26 cellular contexts compared by ENCODE assay signal in the genomic region with DNA sequence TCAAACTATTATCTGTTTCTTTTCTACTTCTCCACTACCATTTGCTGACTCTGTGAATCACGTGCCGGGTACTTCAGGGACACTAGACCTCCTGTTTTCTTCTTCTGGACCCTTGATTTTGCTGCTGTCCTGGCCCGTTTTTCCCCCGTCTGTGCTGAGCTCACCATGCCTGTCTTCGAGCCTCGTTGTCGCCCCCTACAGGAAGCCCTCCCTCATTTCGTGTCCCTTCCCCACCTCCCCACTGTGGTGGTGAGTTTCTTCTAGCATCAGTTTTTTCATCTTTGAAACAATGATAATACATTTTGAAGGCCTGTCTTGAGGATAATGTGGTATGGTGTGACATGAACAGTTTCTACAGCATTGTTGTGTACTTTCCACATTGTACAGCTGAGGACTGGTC. TPM values are rescaled to one million over a fixed set of nuclear protein-coding genes. Genes with fewer than 3 reads are reported as not detected.
DNase-seq lines count a peak whose midpoint lies in the region; ATAC-seq and TF ChIP-seq lines count a peak whose summit lies in the region.
"Had no signal": no experiment of that assay in that cellular context is flagged by ENCODE, and none has a peak within 500 bp of the region (broad histone marks: within the 10 kb centered on the region; RNA-seq: fewer than 3 reads in every experiment).

No MANE protein-coding gene starts in this region.

- ATAC-seq in GM19023 (IDR thresholded peaks at IDR 0.05; ENCODE audit: unreplicated experiment) (no peak), HG03139 (IDR thresholded peaks at IDR 0.05; ENCODE audit: unreplicated experiment) (no peak)
- ATAC-seq: right lobe of liver; stimulated activated naive CD8-positive, alpha-beta T cell treated with anti-CD3 and anti-CD28 coated beads, Interleukin-15, Interleukin-2, amounts not matched to agents 100 U/mL and 50 U/mL, for 24 hours had no signal

- H3K4me1 Mint-ChIP-seq in HFFc6 (ENCODE audit: low read depth) = no peaks in the 10 kb centered on the region
- H3K4me1 Mint-ChIP-seq: activated naive CD8-positive, alpha-beta T cell treated with anti-CD3 and anti-CD28 coated beads, Interleukin-2, amount 10 ng/mL, durations not matched to agents 7 days and 5 days had no signal

- no peak overlapping the region for H3K4me3 Mint-ChIP-seq in HFFc6
- H3K4me3 Mint-ChIP-seq: activated naive CD8-positive, alpha-beta T cell treated with anti-CD3 and anti-CD28 coated beads, Interleukin-2, amount 10 ng/mL, durations not matched to agents 7 days and 5 days; activated T-helper 1 cell treated with anti-CD3 and anti-CD28 coated beads, Interleukin-12 subunit alpha, Interleukin-12 subunit beta, Interleukin-2, Interleukin-4 antibody, amounts not matched to agents 30 ng/mL and 10 ng/mL and 1 ng/mL, durations not matched to agents 14 hours and 24 hours and 36 hours had no signal

- H3K27ac Mint-ChIP-seq in HFFc6 = no peak overlapping the region
- H3K27ac Mint-ChIP-seq: activated naive CD8-positive, alpha-beta T cell treated with anti-CD3 and anti-CD28 coated beads, Interleukin-2, amount 10 ng/mL, durations not matched to agents 7 days and 5 days; activated T-helper 1 cell treated with anti-CD3 and anti-CD28 coated beads, Interleukin-12 subunit alpha, Interleukin-12 subunit beta, Interleukin-2, Interleukin-4 antibody, amounts not matched to agents 30 ng/mL and 10 ng/mL and 1 ng/mL, durations not matched to agents 14 hours and 24 hours and 36 hours had no signal

- peaks cover 32% of the 10 kb centered on the region for H3K9me3 Mint-ChIP-seq in HFFc6
- H3K9me3 Mint-ChIP-seq: activated naive CD8-positive, alpha-beta T cell treated with anti-CD3 and anti-CD28 coated beads, Interleukin-2, amount 10 ng/mL, durations not matched to agents 7 days and 5 days had no signal

- DNase-seq in HFFc6 (no peak), OCI-M1 (lab: John Stamatoyannopoulos, UW) (peak; percentile 12), iPS-NIHi11 (ENCODE audit: low spot score) (peak; percentile 44), DMS153 treated with DMSO at 0.1 percent for 48 hours (lab: John Stamatoyannopoulos, UW; ENCODE audit: unreplicated experiment) (no peak), epidermal melanocyte (ENCODE audit: insufficient read length, low spot score) (no peak)
- DNase-seq: activated naive CD8-positive, alpha-beta T cell treated with anti-CD3 and anti-CD28 coated beads, Interleukin-2, amount 10 ng/mL, durations not matched to agents 7 days and 5 days; AML-193; cortex of kidney; kidney; NCI-H1930; NCI-H446 treated with DMSO at 0.1 percent for 48 hours; right lobe of liver; stimulated activated naive CD8-positive, alpha-beta T cell treated with anti-CD3 and anti-CD28 coated beads, Interleukin-15, Interleukin-2, amounts not matched to agents 100 U/mL and 50 U/mL, for 24 hours; tibial artery had no signal

- H3K27ac ChIP-seq in C4-2B = no peak overlapping the region
- H3K27ac ChIP-seq: right lobe of liver, SJCRH30, tibial artery had no signal

- peaks cover 5% of the 10 kb centered on the region; the same call in 1 of the 2 replicates for H3K36me3 Mint-ChIP-seq in HFFc6 (ENCODE audit: low read depth)
- H3K36me3 Mint-ChIP-seq: activated naive CD8-positive, alpha-beta T cell treated with anti-CD3 and anti-CD28 coated beads, Interleukin-2, amount 10 ng/mL, durations not matched to agents 7 days and 5 days had no signal

- TF ChIP-seq CTCF in C4-2B (conservative IDR thresholded peaks at IDR 0.05) = peak; percentile 73
- peak; percentile 31 for TF ChIP-seq CTCF in HFFc6 (IDR thresholded peaks at IDR 0.05)

- peaks cover 2% of the 10 kb centered on the region; the same call in 1 of the 2 replicates for H3K27me3 Mint-ChIP-seq in HFFc6 (ENCODE audit: insufficient read depth)
- H3K27me3 Mint-ChIP-seq: activated naive CD8-positive, alpha-beta T cell treated with anti-CD3 and anti-CD28 coated beads, Interleukin-2, amount 10 ng/mL, durations not matched to agents 7 days and 5 days had no signal

RNA-seq across cellular contexts. Expression of gene GABRG3, which starts 12.8 kb away (rescaled TPM):
- total RNA-seq in HFFc6 (2021; fragmentation: NEBNext Ultra II Directional; extraction: Animal tissue kit (Norgen Biotek cat#: 25700)) = not detected
- total RNA-seq: activated naive CD8-positive, alpha-beta T cell treated with anti-CD3 and anti-CD28 coated beads, Interleukin-2, amount 10 ng/mL, durations not matched to agents 7 days and 5 days; activated T-helper 1 cell treated with anti-CD3 and anti-CD28 coated beads, Interleukin-12 subunit alpha, Interleukin-12 subunit beta, Interleukin-2, Interleukin-4 antibody, amounts not matched to agents 30 ng/mL and 10 ng/mL and 1 ng/mL, durations not matched to agents 14 hours and 24 hours and 36 hours; endothelial cell of umbilical vein; fibroblast of villous mesenchyme; H4; kidney; lung microvascular endothelial cell; myocyte; omental fat pad; T-helper 2 cell treated with Interferon-gamma antibody and Interleukin-4, amounts not matched to agents 100 ng/mL and 5 ng/mL, for 36 hours had no signal

Comparison
In these comparisons a context has a peak if more than half of its experiments do, and no peak if none do; other contexts are left out.
1. DNase-seq: peak in OCI-M1 (single experiment) and iPS-NIHi11 (single experiment); none in HFFc6 (single experiment), DMS153 treated with DMSO at 0.1 percent for 48 hours (single experiment) and epidermal melanocyte (single experiment).